Comparison of ENCODE assay signal across 1 cellular context in the genomic region with DNA sequence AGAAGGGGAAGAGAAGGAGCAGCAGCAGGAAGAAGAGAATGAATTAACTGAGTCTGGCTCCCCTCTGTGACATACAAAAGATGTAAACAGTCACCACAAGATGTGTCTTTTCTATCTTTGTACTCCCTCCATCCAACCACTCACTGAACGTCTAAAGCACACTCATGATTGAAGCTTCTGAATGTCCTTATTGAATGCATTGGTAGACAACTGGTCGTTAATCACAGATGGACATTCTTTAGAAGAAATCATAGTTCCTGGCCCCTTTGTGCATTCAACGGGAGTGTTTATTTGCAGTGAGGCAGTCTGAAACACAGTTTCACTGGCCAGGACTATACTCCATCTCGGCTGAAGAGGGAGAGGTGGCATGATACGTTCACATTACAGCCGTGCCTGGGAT.
TF ChIP-seq lines count a peak whose summit lies in the region.

No MANE protein-coding gene starts in this region.

TF ChIP-seq in H1, 55 proteins besides CTCF, POLR2A, EP300 and RAD21 (continued from another document):
- no peak for TF ChIP-seq CTBP2 (IDR thresholded peaks at IDR 0.05; ENCODE audit: borderline replicate concordance, insufficient read depth, insufficient read length, low read length)
TF ChIP-seq in H1: peak in this region for 0.
